Comparison of ENCODE assay signal across 8 cellular contexts in genomic region chr19:17762505-17763229, GRCh38. TPM values are rescaled to one million over a fixed set of nuclear protein-coding genes. Genes with fewer than 3 reads are reported as not detected.
DNase-seq lines count a peak whose midpoint lies in the region; ATAC-seq and TF ChIP-seq lines count a peak whose summit lies in the region.

No MANE protein-coding gene starts in this region.

- no peak overlapping the region for H3K27ac ChIP-seq in Panc1 (ENCODE audit: low read length)

- POLR2A ChIA-PET in Panc1 (lab: Charles Lee) = interaction anchor here (0.6 kb wide), 1 partner anchor 154 kb away, joined by 4 read pairs; no protein-coding TSS in a partner anchor

- in situ Hi-C loops in Panc1 (cut with HindIII; ENCODE audit: low pct_unique_long_range_greater_than_20kb, low sequenced_read_pairs) = no loop called here

- no peaks in the 10 kb centered on the region for H3K9me3 ChIP-seq in Panc1 (ENCODE audit: control insufficient read depth, insufficient read depth, low read depth, low read length)

- peaks cover 3% of the 10 kb centered on the region; the same call in 1 of the 2 replicates for H3K4me1 ChIP-seq in Panc1 (ENCODE audit: control insufficient read depth, insufficient read depth, low read length)

- no peaks in the 10 kb centered on the region for H3K36me3 ChIP-seq in Panc1 (ENCODE audit: control insufficient read depth, insufficient read depth, low read length)

- intact Hi-C loops in Panc1 (cut with micrococcal nuclease; ENCODE audit: unreplicated experiment) = no loop called here

- CTCF ChIA-PET in Panc1 (lab: Charles Lee) = interaction anchor here (0.5 to 0.7 kb wide), 2 partner anchors 156 to 288 kb away, joined by 3 to 4 read pairs; no protein-coding TSS in a partner anchor

- peak; percentile 50 for DNase-seq in stimulated activated CD4-positive, alpha-beta T cell treated with anti-CD3 and anti-CD28 coated beads, Interleukin-15, amount 100 ng/mL, for 24 hours
- no peak for DNase-seq in stimulated activated CD4-positive, alpha-beta T cell treated with anti-CD3 and anti-CD28 coated beads, Interleukin-4, amount 100 ng/mL, for 4 hours
- no peak for DNase-seq in Panc1 (ENCODE audit: low read depth, low spot score)
- DNase-seq in fibroblast of mammary gland (ENCODE audit: low read depth) = peak; percentile 70
- no peak for DNase-seq in NCI-H345 treated with DMSO at 0.1 percent for 48 hours (lab: John Stamatoyannopoulos, UW; ENCODE audit: unreplicated experiment)
- DNase-seq in NCI-H774 (lab: John Stamatoyannopoulos, UW) = no peak
- no peak for DNase-seq in activated gamma-delta T cell treated with Interleukin-2 at 50 U/mL for 16 hours

- H3K4me3 ChIP-seq in Panc1 (ENCODE audit: low read depth in 2 of 2, low read length in 2 of 2) (no peak overlapping the region), fibroblast of mammary gland (ENCODE audit: control insufficient read depth, low read depth, low read length) (no peak overlapping the region)

- no peaks in the 10 kb centered on the region for H3K27me3 ChIP-seq in Panc1 (ENCODE audit: control insufficient read depth, insufficient read depth, low read length)

- BruUV-seq in Panc1 (replicated peaks; lab: Mats Ljungman, UMichigan) = no TSS peak

- TF ChIP-seq CTCF in Panc1 (IDR thresholded peaks at IDR 0.05) = no peak
- TF ChIP-seq CTCF in fibroblast of mammary gland (conservative IDR thresholded peaks at IDR 0.05; ENCODE audit: control insufficient read depth, insufficient read depth, low read depth, low read length) = no peak

- ATAC-seq in Panc1 (peak; percentile 63), GM18519 (IDR thresholded peaks at IDR 0.05; ENCODE audit: low FRiP score, unreplicated experiment) (no peak)

RNA-seq across cellular contexts. Expression of gene FCHO1, which starts 11.4 kb away (rescaled TPM):
- total RNA-seq in Panc1 (2021; ENCODE audit: unreplicated experiment) = 1.1 TPM
- 2.7 TPM for polyA plus RNA-seq in Panc1 (2012; ENCODE audit: insufficient read length)

RNA-seq across cellular contexts. Expression of gene B3GNT3, which starts 32.3 kb away (rescaled TPM):
- total RNA-seq in Panc1 (2021; ENCODE audit: unreplicated experiment) = 0.67 TPM
- 0.23 TPM for polyA plus RNA-seq in Panc1 (2012; ENCODE audit: insufficient read length)

RNA-seq across cellular contexts. Expression of gene MAP1S, which starts 43.4 kb away (rescaled TPM):
- 56.6 TPM for total RNA-seq in Panc1 (2021; ENCODE audit: unreplicated experiment)
- polyA plus RNA-seq in Panc1 (2012; ENCODE audit: insufficient read length) = 93.7 TPM

RNA-seq across cellular contexts. Expression of gene INSL3, which starts 58.7 kb away (rescaled TPM):
- 0.57 TPM for total RNA-seq in Panc1 (2021; ENCODE audit: unreplicated experiment)
- 1.2 TPM for polyA plus RNA-seq in Panc1 (2012; ENCODE audit: insufficient read length)

Comparison
In these comparisons a context has a peak if more than half of its experiments do, and no peak if none do; other contexts are left out.
1. DNase-seq: peak in stimulated activated CD4-positive, alpha-beta T cell treated with anti-CD3 and anti-CD28 coated beads, Interleukin-15, amount 100 ng/mL, for 24 hours (single experiment) and fibroblast of mammary gland (single experiment); none in stimulated activated CD4-positive, alpha-beta T cell treated with anti-CD3 and anti-CD28 coated beads, Interleukin-4, amount 100 ng/mL, for 4 hours (0 of 2), Panc1 (single experiment), NCI-H345 treated with DMSO at 0.1 percent for 48 hours (single experiment), NCI-H774 (single experiment) and activated gamma-delta T cell treated with Interleukin-2 at 50 U/mL for 16 hours (single experiment).